ENCODE assay signal across 1 cellular context in the genomic region with DNA sequence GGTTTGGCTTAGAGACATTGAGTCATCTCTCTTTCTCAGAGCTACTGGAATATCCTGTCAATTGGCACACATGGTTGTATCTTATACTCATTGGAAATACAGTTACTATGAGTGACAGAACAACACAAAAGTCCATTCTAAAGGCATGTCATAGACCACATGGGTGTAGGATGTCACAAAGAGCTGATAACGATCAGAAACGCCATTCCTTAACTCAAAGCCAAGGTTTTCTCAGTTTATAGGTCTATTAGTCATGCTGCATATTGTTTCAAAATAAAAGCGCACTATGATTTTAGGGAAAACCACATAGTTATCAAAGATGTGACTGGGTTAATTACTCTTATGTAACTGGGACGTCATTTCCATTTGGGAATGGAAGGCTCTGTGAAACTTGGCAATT.
A peak's percentile ranks its signal among the peaks of the same experiment; 100 is the strongest.
TF ChIP-seq lines count a peak whose summit lies in the region.

No MANE protein-coding gene starts in this region.

TF ChIP-seq in HEK293, 187 proteins besides CTCF, POLR2A, EP300 and RAD21 (continued from another document and continues in another):
- TF ChIP-seq, protein P1, sequence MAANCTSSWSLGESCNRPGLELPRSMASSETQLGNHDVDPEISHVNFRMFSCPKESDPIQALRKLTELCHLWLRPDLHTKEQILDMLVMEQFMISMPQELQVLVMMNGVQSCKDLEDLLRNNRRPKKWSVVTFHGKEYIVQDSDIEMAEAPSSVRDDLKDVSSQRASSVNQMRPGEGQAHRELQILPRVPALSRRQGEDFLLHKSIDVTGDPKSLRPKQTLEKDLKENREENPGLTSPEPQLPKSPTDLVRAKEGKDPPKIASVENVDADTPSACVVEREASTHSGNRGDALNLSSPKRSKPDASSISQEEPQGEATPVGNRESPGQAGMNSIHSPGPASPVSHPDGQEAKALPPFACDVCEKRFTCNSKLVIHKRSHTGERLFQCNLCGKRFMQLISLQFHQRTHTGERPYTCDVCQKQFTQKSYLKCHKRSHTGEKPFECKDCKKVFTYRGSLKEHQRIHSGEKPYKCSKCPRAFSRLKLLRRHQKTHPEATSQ (tag by site-specific recombination; IDR thresholded peaks at IDR 0.05), result no peak
- TF ChIP-seq SALL2 (tag by site-specific recombination; IDR thresholded peaks at IDR 0.05; ENCODE audit: borderline replicate concordance) (no peak), ZNF776 (tag by site-specific recombination; IDR thresholded peaks at IDR 0.05; ENCODE audit: borderline replicate concordance) (no peak), SP2 (tag by site-specific recombination; IDR thresholded peaks at IDR 0.05) (no peak), ZNF211 (tag by site-specific recombination; IDR thresholded peaks at IDR 0.05; ENCODE audit: low read depth) (no peak), ZSCAN23 (tag by site-specific recombination; IDR thresholded peaks at IDR 0.05) (no peak), ZNF785 (tag by site-specific recombination; IDR thresholded peaks at IDR 0.05) (no peak), ZNF521 (tag by site-specific recombination; IDR thresholded peaks at IDR 0.05) (no peak), ZNF529 (tag by site-specific recombination; IDR thresholded peaks at IDR 0.05; ENCODE audit: insufficient replicate concordance) (no peak), GLI2 (tag by site-specific recombination; IDR thresholded peaks at IDR 0.05; ENCODE audit: borderline replicate concordance, low read depth) (no peak), ZNF133 (tag by site-specific recombination; IDR thresholded peaks at IDR 0.05) (no peak), ZNF112 (tag by site-specific recombination; IDR thresholded peaks at IDR 0.05) (no peak), OVOL3 (tag by site-specific recombination; IDR thresholded peaks at IDR 0.05) (no peak), ZNF660 (tag by site-specific recombination; IDR thresholded peaks at IDR 0.05) (0 out of 2 replicates have a peak, but pooled peaks have one; percentile 62), IKZF3 (tag by site-specific recombination; IDR thresholded peaks at IDR 0.05) (peak; percentile 63; the same call in 1 of the 2 replicates), ZNF510 (tag by site-specific recombination; IDR thresholded peaks at IDR 0.05; ENCODE audit: insufficient replicate concordance) (no peak), ZNF132 (tag by site-specific recombination; IDR thresholded peaks at IDR 0.05; ENCODE audit: borderline replicate concordance) (no peak), ZNF16 (tag by site-specific recombination; IDR thresholded peaks at IDR 0.05; ENCODE audit: low read depth) (no peak), WT1 (tag by site-specific recombination; IDR thresholded peaks at IDR 0.05) (no peak), ZNF302 (tag by site-specific recombination; IDR thresholded peaks at IDR 0.05; ENCODE audit: low read depth) (no peak), GLIS1 (tag by site-specific recombination; IDR thresholded peaks at IDR 0.05) (no peak; the same call in 1 of the 2 replicates), ZBTB8A (tag by site-specific recombination; IDR thresholded peaks at IDR 0.05) (no peak), GFI1B (tag by site-specific recombination; IDR thresholded peaks at IDR 0.05) (no peak), KLF8 (tag by site-specific recombination; IDR thresholded peaks at IDR 0.05) (peak; percentile 75), ZNF140 (tag by site-specific recombination; IDR thresholded peaks at IDR 0.05) (no peak), ZNF239 (tag by site-specific recombination; IDR thresholded peaks at IDR 0.05) (no peak), ZFP69B (tag by site-specific recombination; IDR thresholded peaks at IDR 0.05) (no peak)
- TF ChIP-seq, protein P2, sequence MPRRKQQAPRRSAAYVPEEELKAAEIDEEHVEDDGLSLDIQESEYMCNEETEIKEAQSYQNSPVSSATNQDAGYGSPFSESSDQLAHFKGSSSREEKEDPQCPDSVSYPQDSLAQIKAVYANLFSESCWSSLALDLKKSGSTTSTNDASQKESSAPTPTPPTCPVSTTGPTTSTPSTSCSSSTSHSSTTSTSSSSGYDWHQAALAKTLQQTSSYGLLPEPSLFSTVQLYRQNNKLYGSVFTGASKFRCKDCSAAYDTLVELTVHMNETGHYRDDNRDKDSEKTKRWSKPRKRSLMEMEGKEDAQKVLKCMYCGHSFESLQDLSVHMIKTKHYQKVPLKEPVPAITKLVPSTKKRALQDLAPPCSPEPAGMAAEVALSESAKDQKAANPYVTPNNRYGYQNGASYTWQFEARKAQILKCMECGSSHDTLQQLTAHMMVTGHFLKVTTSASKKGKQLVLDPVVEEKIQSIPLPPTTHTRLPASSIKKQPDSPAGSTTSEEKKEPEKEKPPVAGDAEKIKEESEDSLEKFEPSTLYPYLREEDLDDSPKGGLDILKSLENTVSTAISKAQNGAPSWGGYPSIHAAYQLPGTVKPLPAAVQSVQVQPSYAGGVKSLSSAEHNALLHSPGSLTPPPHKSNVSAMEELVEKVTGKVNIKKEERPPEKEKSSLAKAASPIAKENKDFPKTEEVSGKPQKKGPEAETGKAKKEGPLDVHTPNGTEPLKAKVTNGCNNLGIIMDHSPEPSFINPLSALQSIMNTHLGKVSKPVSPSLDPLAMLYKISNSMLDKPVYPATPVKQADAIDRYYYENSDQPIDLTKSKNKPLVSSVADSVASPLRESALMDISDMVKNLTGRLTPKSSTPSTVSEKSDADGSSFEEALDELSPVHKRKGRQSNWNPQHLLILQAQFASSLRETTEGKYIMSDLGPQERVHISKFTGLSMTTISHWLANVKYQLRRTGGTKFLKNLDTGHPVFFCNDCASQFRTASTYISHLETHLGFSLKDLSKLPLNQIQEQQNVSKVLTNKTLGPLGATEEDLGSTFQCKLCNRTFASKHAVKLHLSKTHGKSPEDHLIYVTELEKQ (tag by site-specific recombination; IDR thresholded peaks at IDR 0.05; ENCODE audit: borderline replicate concordance), result 0 out of 2 replicates have a peak, but pooled peaks have one; percentile 53
- TF ChIP-seq, protein P3, sequence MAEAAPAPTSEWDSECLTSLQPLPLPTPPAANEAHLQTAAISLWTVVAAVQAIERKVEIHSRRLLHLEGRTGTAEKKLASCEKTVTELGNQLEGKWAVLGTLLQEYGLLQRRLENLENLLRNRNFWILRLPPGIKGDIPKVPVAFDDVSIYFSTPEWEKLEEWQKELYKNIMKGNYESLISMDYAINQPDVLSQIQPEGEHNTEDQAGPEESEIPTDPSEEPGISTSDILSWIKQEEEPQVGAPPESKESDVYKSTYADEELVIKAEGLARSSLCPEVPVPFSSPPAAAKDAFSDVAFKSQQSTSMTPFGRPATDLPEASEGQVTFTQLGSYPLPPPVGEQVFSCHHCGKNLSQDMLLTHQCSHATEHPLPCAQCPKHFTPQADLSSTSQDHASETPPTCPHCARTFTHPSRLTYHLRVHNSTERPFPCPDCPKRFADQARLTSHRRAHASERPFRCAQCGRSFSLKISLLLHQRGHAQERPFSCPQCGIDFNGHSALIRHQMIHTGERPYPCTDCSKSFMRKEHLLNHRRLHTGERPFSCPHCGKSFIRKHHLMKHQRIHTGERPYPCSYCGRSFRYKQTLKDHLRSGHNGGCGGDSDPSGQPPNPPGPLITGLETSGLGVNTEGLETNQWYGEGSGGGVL (tag by site-specific recombination; IDR thresholded peaks at IDR 0.05), result 0 out of 2 replicates have a peak, but pooled peaks have one; percentile 43
- TF ChIP-seq, protein P4, sequence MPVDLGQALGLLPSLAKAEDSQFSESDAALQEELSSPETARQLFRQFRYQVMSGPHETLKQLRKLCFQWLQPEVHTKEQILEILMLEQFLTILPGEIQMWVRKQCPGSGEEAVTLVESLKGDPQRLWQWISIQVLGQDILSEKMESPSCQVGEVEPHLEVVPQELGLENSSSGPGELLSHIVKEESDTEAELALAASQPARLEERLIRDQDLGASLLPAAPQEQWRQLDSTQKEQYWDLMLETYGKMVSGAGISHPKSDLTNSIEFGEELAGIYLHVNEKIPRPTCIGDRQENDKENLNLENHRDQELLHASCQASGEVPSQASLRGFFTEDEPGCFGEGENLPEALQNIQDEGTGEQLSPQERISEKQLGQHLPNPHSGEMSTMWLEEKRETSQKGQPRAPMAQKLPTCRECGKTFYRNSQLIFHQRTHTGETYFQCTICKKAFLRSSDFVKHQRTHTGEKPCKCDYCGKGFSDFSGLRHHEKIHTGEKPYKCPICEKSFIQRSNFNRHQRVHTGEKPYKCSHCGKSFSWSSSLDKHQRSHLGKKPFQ (tag by site-specific recombination; IDR thresholded peaks at IDR 0.05), result no peak
- TF ChIP-seq, protein P5, sequence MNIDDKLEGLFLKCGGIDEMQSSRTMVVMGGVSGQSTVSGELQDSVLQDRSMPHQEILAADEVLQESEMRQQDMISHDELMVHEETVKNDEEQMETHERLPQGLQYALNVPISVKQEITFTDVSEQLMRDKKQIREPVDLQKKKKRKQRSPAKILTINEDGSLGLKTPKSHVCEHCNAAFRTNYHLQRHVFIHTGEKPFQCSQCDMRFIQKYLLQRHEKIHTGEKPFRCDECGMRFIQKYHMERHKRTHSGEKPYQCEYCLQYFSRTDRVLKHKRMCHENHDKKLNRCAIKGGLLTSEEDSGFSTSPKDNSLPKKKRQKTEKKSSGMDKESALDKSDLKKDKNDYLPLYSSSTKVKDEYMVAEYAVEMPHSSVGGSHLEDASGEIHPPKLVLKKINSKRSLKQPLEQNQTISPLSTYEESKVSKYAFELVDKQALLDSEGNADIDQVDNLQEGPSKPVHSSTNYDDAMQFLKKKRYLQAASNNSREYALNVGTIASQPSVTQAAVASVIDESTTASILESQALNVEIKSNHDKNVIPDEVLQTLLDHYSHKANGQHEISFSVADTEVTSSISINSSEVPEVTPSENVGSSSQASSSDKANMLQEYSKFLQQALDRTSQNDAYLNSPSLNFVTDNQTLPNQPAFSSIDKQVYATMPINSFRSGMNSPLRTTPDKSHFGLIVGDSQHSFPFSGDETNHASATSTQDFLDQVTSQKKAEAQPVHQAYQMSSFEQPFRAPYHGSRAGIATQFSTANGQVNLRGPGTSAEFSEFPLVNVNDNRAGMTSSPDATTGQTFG (tag by site-specific recombination; IDR thresholded peaks at IDR 0.05; ENCODE audit: borderline replicate concordance), result no peak
- TF ChIP-seq, protein P6, sequence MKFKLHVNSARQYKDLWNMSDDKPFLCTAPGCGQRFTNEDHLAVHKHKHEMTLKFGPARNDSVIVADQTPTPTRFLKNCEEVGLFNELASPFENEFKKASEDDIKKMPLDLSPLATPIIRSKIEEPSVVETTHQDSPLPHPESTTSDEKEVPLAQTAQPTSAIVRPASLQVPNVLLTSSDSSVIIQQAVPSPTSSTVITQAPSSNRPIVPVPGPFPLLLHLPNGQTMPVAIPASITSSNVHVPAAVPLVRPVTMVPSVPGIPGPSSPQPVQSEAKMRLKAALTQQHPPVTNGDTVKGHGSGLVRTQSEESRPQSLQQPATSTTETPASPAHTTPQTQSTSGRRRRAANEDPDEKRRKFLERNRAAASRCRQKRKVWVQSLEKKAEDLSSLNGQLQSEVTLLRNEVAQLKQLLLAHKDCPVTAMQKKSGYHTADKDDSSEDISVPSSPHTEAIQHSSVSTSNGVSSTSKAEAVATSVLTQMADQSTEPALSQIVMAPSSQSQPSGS (tag by site-specific recombination; IDR thresholded peaks at IDR 0.05; ENCODE audit: low read depth), result no peak
- TF ChIP-seq, protein P7, sequence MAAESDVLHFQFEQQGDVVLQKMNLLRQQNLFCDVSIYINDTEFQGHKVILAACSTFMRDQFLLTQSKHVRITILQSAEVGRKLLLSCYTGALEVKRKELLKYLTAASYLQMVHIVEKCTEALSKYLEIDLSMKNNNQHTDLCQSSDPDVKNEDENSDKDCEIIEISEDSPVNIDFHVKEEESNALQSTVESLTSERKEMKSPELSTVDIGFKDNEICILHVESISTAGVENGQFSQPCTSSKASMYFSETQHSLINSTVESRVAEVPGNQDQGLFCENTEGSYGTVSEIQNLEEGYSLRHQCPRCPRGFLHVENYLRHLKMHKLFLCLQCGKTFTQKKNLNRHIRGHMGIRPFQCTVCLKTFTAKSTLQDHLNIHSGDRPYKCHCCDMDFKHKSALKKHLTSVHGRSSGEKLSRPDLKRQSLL (tag by site-specific recombination; IDR thresholded peaks at IDR 0.05), result no peak
- TF ChIP-seq, protein P8, sequence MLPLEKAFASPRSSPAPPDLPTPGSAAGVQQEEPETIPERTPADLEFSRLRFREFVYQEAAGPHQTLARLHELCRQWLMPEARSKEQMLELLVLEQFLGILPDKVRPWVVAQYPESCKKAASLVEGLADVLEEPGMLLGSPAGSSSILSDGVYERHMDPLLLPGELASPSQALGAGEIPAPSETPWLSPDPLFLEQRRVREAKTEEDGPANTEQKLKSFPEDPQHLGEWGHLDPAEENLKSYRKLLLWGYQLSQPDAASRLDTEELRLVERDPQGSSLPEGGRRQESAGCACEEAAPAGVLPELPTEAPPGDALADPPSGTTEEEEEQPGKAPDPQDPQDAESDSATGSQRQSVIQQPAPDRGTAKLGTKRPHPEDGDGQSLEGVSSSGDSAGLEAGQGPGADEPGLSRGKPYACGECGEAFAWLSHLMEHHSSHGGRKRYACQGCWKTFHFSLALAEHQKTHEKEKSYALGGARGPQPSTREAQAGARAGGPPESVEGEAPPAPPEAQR (tag by site-specific recombination; IDR thresholded peaks at IDR 0.05), result no peak
- TF ChIP-seq, protein P9, sequence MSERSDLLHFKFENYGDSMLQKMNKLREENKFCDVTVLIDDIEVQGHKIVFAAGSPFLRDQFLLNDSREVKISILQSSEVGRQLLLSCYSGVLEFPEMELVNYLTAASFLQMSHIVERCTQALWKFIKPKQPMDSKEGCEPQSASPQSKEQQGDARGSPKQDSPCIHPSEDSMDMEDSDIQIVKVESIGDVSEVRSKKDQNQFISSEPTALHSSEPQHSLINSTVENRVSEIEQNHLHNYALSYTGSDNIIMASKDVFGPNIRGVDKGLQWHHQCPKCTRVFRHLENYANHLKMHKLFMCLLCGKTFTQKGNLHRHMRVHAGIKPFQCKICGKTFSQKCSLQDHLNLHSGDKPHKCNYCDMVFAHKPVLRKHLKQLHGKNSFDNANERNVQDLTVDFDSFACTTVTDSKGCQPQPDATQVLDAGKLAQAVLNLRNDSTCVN (tag by site-specific recombination; optimal IDR thresholded peaks at IDR 0.05), result no peak
- TF ChIP-seq, protein P10, sequence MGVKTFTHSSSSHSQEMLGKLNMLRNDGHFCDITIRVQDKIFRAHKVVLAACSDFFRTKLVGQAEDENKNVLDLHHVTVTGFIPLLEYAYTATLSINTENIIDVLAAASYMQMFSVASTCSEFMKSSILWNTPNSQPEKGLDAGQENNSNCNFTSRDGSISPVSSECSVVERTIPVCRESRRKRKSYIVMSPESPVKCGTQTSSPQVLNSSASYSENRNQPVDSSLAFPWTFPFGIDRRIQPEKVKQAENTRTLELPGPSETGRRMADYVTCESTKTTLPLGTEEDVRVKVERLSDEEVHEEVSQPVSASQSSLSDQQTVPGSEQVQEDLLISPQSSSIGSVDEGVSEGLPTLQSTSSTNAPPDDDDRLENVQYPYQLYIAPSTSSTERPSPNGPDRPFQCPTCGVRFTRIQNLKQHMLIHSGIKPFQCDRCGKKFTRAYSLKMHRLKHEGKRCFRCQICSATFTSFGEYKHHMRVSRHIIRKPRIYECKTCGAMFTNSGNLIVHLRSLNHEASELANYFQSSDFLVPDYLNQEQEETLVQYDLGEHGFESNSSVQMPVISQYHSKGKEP (tag by site-specific recombination; IDR thresholded peaks at IDR 0.05), result no peak
